1 cellular context compared by ENCODE assay signal in the genomic region with DNA sequence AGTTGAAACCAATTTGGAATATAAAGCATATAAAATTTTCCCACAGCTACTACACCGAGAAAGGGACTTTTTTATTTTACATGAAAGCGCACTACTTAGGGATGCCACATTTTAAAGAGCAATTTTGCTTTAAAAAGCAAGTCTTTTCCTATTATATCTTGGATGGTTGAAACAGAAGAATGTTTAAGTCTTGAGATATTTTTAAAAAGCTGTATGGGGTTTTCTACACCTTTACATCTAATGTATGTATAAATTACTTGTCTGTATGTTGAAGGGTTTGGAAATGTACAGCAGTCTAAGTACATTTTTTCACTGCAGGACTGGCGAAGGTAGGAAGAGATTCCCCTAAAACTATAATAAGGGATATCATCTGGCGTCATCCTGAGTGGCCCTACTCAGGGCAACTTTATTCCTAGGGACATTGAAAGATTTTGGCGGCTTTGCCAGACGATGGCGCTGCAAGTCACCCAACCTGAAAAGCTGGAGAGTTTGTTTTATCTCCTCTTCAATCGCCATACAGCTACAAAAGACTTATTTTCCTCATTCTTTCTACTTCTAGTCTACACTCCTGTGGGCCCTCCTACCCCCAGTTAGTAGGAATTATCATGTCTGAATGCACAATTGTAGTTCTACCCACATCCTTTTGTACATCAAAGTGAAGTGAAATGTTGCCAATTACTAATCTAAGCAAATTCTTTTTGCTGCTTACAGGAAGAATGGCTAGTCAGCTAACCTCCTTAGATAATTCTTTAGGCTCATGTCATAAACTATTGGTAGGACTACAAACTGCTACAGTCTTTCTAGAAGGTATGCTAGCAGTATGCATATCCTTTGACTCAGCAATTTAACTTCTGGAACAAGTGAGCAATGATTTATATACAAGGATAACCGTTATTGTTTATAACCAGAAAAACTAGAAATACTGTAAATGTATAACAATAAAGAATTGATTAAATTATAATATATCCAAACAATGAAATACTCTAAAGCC.
TF ChIP-seq lines count a peak whose summit lies in the region.

No MANE protein-coding gene starts in this region.

TF ChIP-seq in IMR-90, 13 proteins besides CTCF, POLR2A, EP300 and RAD21:
- TF ChIP-seq FOS (IDR thresholded peaks at IDR 0.05; ENCODE audit: low read depth, low read length) (no peak), MAFK (IDR thresholded peaks at IDR 0.05; ENCODE audit: low read depth, low read length) (peak; percentile 68), SMC3 (IDR thresholded peaks at IDR 0.05; ENCODE audit: low read depth, low read length) (peak; percentile 56)
